In genomic region chr13:77980592-77980991, GRCh38 we compare ENCODE assay signal across 9 cellular contexts.
A peak's percentile ranks its signal among the peaks of the same experiment; 100 is the strongest.
DNase-seq lines count a peak whose midpoint lies in the region; ATAC-seq and TF ChIP-seq lines count a peak whose summit lies in the region.
"Had no signal": no experiment of that assay in that cellular context is flagged by ENCODE, and none has a peak within 500 bp of the region (broad histone marks: within the 10 kb centered on the region; RNA-seq: fewer than 3 reads in every experiment).

No MANE protein-coding gene starts in this region.

- H3K4me3 Mint-ChIP-seq in GM23338 (no peak overlapping the region), immature natural killer cell (no peak overlapping the region)

- H3K27ac ChIP-seq in GM23338 (ENCODE audit: low read depth) = no peak overlapping the region
- H3K27ac ChIP-seq in body of pancreas = peak overlapping the region in 2 of 4 donors; percentile 10 to 11
- H3K27ac ChIP-seq in right atrium auricular region = peak overlapping the region; percentile 33 to 68
- H3K27ac ChIP-seq in smooth muscle cell (ENCODE audit: low read depth) = peak overlapping the region; percentile 58

- peak overlapping the region; percentile 4 for H3K9ac ChIP-seq in smooth muscle cell (ENCODE audit: low read depth)

- H3K36me3 Mint-ChIP-seq in GM23338 (ENCODE audit: low read depth) (peaks cover 13% of the 10 kb centered on the region; the same call in 2 of the 3 replicates), immature natural killer cell (no peaks in the 10 kb centered on the region)

- H3K4me3 ChIP-seq in GM23338 (no peak overlapping the region), body of pancreas (no peak overlapping the region), right atrium auricular region (no peak overlapping the region), smooth muscle cell (no peak overlapping the region)
- H3K4me3 ChIP-seq: transverse colon had no signal

- H3K79me2 ChIP-seq in GM23338 (replicated peaks; ENCODE audit: insufficient read depth) (no peaks in the 10 kb centered on the region), smooth muscle cell (ENCODE audit: low read depth) (no peaks in the 10 kb centered on the region)

- no peaks in the 10 kb centered on the region for H3K36me3 ChIP-seq in GM23338 (ENCODE audit: insufficient read depth)
- H3K36me3 ChIP-seq in body of pancreas (replicated peaks in 1 of 2; ENCODE audit: insufficient read depth in 1 of 2, low read depth in 2 of 2) = no peaks in the 10 kb centered on the region
- H3K36me3 ChIP-seq in right atrium auricular region = no peaks in the 10 kb centered on the region
- no peaks in the 10 kb centered on the region for H3K36me3 ChIP-seq in smooth muscle cell (ENCODE audit: low read depth)
- H3K36me3 ChIP-seq: transverse colon had no signal

- peak overlapping the region; percentile 95 for H3K27ac Mint-ChIP-seq in GM23338
- H3K27ac Mint-ChIP-seq in immature natural killer cell = no peak overlapping the region

- H3K9me3 Mint-ChIP-seq in GM23338 = peaks cover 6% of the 10 kb centered on the region; the same call in 2 of the 3 replicates
- H3K9me3 Mint-ChIP-seq in immature natural killer cell = peaks cover 0 to 3% (median 0%) of the 10 kb centered on the region in 6 donors

- TF ChIP-seq CTCF in GM23338 (conservative IDR thresholded peaks at IDR 0.05; ENCODE audit: low read depth in 2 of 2) = no peak
- TF ChIP-seq CTCF in body of pancreas (IDR thresholded peaks at IDR 0.05) = no peak
- no peak for TF ChIP-seq CTCF in right atrium auricular region (IDR thresholded peaks at IDR 0.05)
- TF ChIP-seq CTCF in smooth muscle cell (IDR thresholded peaks at IDR 0.05; ENCODE audit: borderline replicate concordance, insufficient read depth, poor library complexity, severe bottlenecking) = no peak

- DNase-seq in GM23338 (ENCODE audit: low spot score) (no peak), body of pancreas (no peak), right atrium auricular region (ENCODE audit: low spot score) (no peak), smooth muscle cell (lab: John Stamatoyannopoulos, UW; ENCODE audit: unreplicated experiment) (no peak), immature natural killer cell (no peak), NCI-H446 treated with DMSO at 0.1 percent for 48 hours (lab: John Stamatoyannopoulos, UW) (no peak)
- DNase-seq: transverse colon had no signal

- TF ChIP-seq POLR2A in body of pancreas (IDR thresholded peaks at IDR 0.05) = no peak

- intact Hi-C loops in body of pancreas (cut with DNase I) = no loop called here

- no peak for ATAC-seq in GM23338
- peak; percentile 38 for ATAC-seq in body of pancreas
- ATAC-seq in GM21723 (IDR thresholded peaks at IDR 0.05; ENCODE audit: unreplicated experiment) = no peak
- no peak for ATAC-seq in HG02610 (IDR thresholded peaks at IDR 0.05; ENCODE audit: unreplicated experiment)

- peak overlapping the region; percentile 1 for H2AFZ ChIP-seq in GM23338
- H2AFZ ChIP-seq in smooth muscle cell (ENCODE audit: low read depth) = peak overlapping the region; percentile 78

- H3K4me1 ChIP-seq in GM23338 (ENCODE audit: insufficient read depth) = no peaks in the 10 kb centered on the region
- H3K4me1 ChIP-seq in body of pancreas = no peaks in the 10 kb centered on the region
- H3K4me1 ChIP-seq in right atrium auricular region = peaks cover 0 to 20% of the 10 kb centered on the region in 2 donors
- peaks cover 21% of the 10 kb centered on the region for H3K4me1 ChIP-seq in smooth muscle cell (ENCODE audit: low read depth)

- peaks cover 10% of the 10 kb centered on the region for H3K4me1 Mint-ChIP-seq in GM23338
- no peaks in the 10 kb centered on the region for H3K4me1 Mint-ChIP-seq in immature natural killer cell

- H3K4me2 ChIP-seq in GM23338 = no peak overlapping the region
- H3K4me2 ChIP-seq in smooth muscle cell = peak overlapping the region; percentile 61

- H3K27me3 ChIP-seq in GM23338 (ENCODE audit: insufficient read depth) = no peaks in the 10 kb centered on the region
- no peaks in the 10 kb centered on the region for H3K27me3 ChIP-seq in body of pancreas
- no peaks in the 10 kb centered on the region for H3K27me3 ChIP-seq in right atrium auricular region
- H3K27me3 ChIP-seq in smooth muscle cell (ENCODE audit: low read depth) = no peaks in the 10 kb centered on the region
- H3K27me3 ChIP-seq: transverse colon had no signal

- no peaks in the 10 kb centered on the region for H3K9me2 ChIP-seq in GM23338 (ENCODE audit: insufficient read depth)

- H3K9me3 ChIP-seq in body of pancreas (no peaks in the 10 kb centered on the region), right atrium auricular region (peaks cover 0 to 14% of the 10 kb centered on the region in 2 donors), smooth muscle cell (replicated peaks; ENCODE audit: low read depth) (no peaks in the 10 kb centered on the region)
- H3K9me3 ChIP-seq: transverse colon had no signal

- H4K20me1 ChIP-seq in GM23338 (replicated peaks; ENCODE audit: insufficient read depth) (no peaks in the 10 kb centered on the region), smooth muscle cell (ENCODE audit: low read depth) (no peaks in the 10 kb centered on the region)

- no peaks in the 10 kb centered on the region for H3K27me3 Mint-ChIP-seq in GM23338 (ENCODE audit: insufficient read depth, low read depth, poor library complexity)
- peaks cover 0 to 4% (median 2%) of the 10 kb centered on the region in 3 donors for H3K27me3 Mint-ChIP-seq in immature natural killer cell (ENCODE audit: low read depth in 3 of 3)

- no peaks in the 10 kb centered on the region for H3F3A ChIP-seq in GM23338 (replicated peaks; ENCODE audit: low read depth)
- H3F3A ChIP-seq in smooth muscle cell (ENCODE audit: low read depth) = no peaks in the 10 kb centered on the region

- 35 to 39% methylated on average over 2 of the region's 2 CpGs for WGBS in body of pancreas, 2 donors
- 0% methylated on average over 2 of the region's 2 CpGs for WGBS in smooth muscle cell (ENCODE audit: low lambda C conversion rate)

TF ChIP-seq in GM23338, 12 proteins besides CTCF, POLR2A, EP300 and RAD21:
- TF ChIP-seq ETS1 (IDR thresholded peaks at IDR 0.05) = no peak
- no peak for TF ChIP-seq EZH2 (IDR thresholded peaks at IDR 0.05; ENCODE audit: low read depth, unreplicated experiment)
- no peak for TF ChIP-seq ZNF331 (CRISPR knock-in tag; IDR thresholded peaks at IDR 0.05; ENCODE audit: low read depth)
- no peak for TF ChIP-seq NANOG (IDR thresholded peaks at IDR 0.05; ENCODE audit: borderline replicate concordance)
- TF ChIP-seq EZH2phosphoT487 (IDR thresholded peaks at IDR 0.05; ENCODE audit: unreplicated experiment) = no peak
- no peak for TF ChIP-seq JUNB (IDR thresholded peaks at IDR 0.05; ENCODE audit: unreplicated experiment)
- no peak for TF ChIP-seq REST (IDR thresholded peaks at IDR 0.05; ENCODE audit: unreplicated experiment)
- no peak for TF ChIP-seq ZNF114 (CRISPR knock-in tag; IDR thresholded peaks at IDR 0.05)
TF ChIP-seq in GM23338: peak in this region for 0.
